In genomic region chr10:96244354-96244753, GRCh38 we compare ENCODE assay signal across 10 cellular contexts.
DNase-seq lines count a peak whose midpoint lies in the region; ATAC-seq and TF ChIP-seq lines count a peak whose summit lies in the region.
"Had no signal": no experiment of that assay in that cellular context is flagged by ENCODE, and none has a peak within 500 bp of the region (broad histone marks: within the 10 kb centered on the region; RNA-seq: fewer than 3 reads in every experiment).

No MANE protein-coding gene starts in this region.

- no peak for TF ChIP-seq CTCF in foreskin fibroblast (IDR thresholded peaks at IDR 0.05; ENCODE audit: low read depth, low read length)

- peaks cover 67% of the 10 kb centered on the region for H3K36me3 Mint-ChIP-seq in stimulated activated memory B cell treated with anti-CD40 and anti-IgM and Interleukin-4, amounts not matched to agents 10 μg/mL and 1 μg/mL and 100 μg/mL, for 72 hours

- no peak for DNase-seq in activated naive CD4-positive, alpha-beta T cell treated with anti-CD3 and anti-CD28 coated beads, Interleukin-2, amount 50 U/mL, for 16 hours
- DNase-seq in NCI-H1105 (lab: John Stamatoyannopoulos, UW): no peak
- DNase-seq in LoVo (ENCODE audit: low spot score): no peak
- no peak for DNase-seq in foreskin fibroblast
- DNase-seq: activated CD8-positive, alpha-beta memory T cell treated with anti-CD3 and anti-CD28 coated beads, Interleukin-2, amount 50 U/mL, for 48 hours; RPMI8226 had no signal

- no peaks in the 10 kb centered on the region for H3K27me3 Mint-ChIP-seq in stimulated activated memory B cell treated with anti-CD40 and anti-IgM and Interleukin-4, amounts not matched to agents 10 μg/mL and 1 μg/mL and 100 μg/mL, for 72 hours

- peaks cover 3% of the 10 kb centered on the region for H3K9me3 Mint-ChIP-seq in stimulated activated memory B cell treated with anti-CD40 and anti-IgM and Interleukin-4, amounts not matched to agents 10 μg/mL and 1 μg/mL and 100 μg/mL, for 72 hours

- no peak overlapping the region for H3K4me3 ChIP-seq in foreskin fibroblast (ENCODE audit: low read depth in 1 of 2, low read length in 2 of 2)

- ATAC-seq in GM19043 (IDR thresholded peaks at IDR 0.05; ENCODE audit: low read depth, unreplicated experiment) (peak; percentile 99), HG02678 (IDR thresholded peaks at IDR 0.05; ENCODE audit: unreplicated experiment) (peak; percentile 97), HG03571 (IDR thresholded peaks at IDR 0.05; ENCODE audit: unreplicated experiment) (peak; percentile 97)
- ATAC-seq in stimulated activated memory B cell treated with anti-CD40 and anti-IgM and Interleukin-4, amounts not matched to agents 10 μg/mL and 1 μg/mL and 100 μg/mL, for 72 hours: peak; percentile 100

- H3K4me1 Mint-ChIP-seq in stimulated activated memory B cell treated with anti-CD40 and anti-IgM and Interleukin-4, amounts not matched to agents 10 μg/mL and 1 μg/mL and 100 μg/mL, for 72 hours: peaks cover 60% of the 10 kb centered on the region

- peak overlapping the region; percentile 52 for H3K4me3 Mint-ChIP-seq in stimulated activated memory B cell treated with anti-CD40 and anti-IgM and Interleukin-4, amounts not matched to agents 10 μg/mL and 1 μg/mL and 100 μg/mL, for 72 hours

- H3K27ac Mint-ChIP-seq in stimulated activated memory B cell treated with anti-CD40 and anti-IgM and Interleukin-4, amounts not matched to agents 10 μg/mL and 1 μg/mL and 100 μg/mL, for 72 hours: peak overlapping the region; percentile 88
